In the genomic region with DNA sequence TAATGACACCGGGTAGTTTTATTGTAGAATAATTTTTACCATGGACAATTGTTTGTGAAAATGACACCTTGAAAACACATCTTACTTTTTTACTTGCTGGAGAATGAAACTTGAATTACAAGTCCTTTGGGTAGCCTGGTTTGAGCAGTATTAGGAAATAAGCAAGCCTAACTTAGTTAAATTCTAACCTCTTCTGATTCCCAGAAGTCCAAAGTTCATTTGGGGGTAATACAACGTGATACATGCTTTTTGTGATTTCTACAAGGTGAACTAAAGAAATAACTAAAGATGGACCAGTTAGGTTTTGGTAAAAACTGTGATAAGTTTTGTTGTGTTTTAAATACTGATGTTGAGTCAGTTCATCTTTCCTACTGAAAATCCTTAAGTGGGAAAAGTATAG, we compare ENCODE assay signal across 10 cellular contexts.
DNase-seq lines count a peak whose midpoint lies in the region; ATAC-seq, FAIRE-seq and TF ChIP-seq lines count a peak whose summit lies in the region.
"Had no signal": no experiment of that assay in that cellular context is flagged by ENCODE, and none has a peak within 500 bp of the region (broad histone marks: within the 10 kb centered on the region; RNA-seq: fewer than 3 reads in every experiment).

No MANE protein-coding gene starts in this region.

- ATAC-seq in right lobe of liver = peak; percentile 13 to 54 (median 37)
- no peak for ATAC-seq in GM19035 (IDR thresholded peaks at IDR 0.05; ENCODE audit: unreplicated experiment)

- H2AFZ ChIP-seq in astrocyte (ENCODE audit: low read depth, low read length) = peak overlapping the region; percentile 59
- no peak overlapping the region for H2AFZ ChIP-seq in H9 (ENCODE audit: low read length)

- 15% methylated on average over 2 of the region's 2 CpGs for WGBS in right lobe of liver (ENCODE audit: insufficient coverage, low coverage, low lambda C conversion rate, missing lambda C conversion rate)
- no CpG with 5 or more reads among the region's 2 CpGs for WGBS in H9 (ENCODE audit: extremely low coverage, insufficient read length, low lambda C conversion rate)

- no peaks in the 10 kb centered on the region for H3K79me1 ChIP-seq in H9 (ENCODE audit: insufficient read depth, low read depth, low read length, poor library complexity, severe bottlenecking)

- H3K27me3 Mint-ChIP-seq in activated CD4-positive, alpha-beta T cell treated with anti-CD3 and anti-CD28 coated beads, Interleukin-2, amount 10 ng/mL, durations not matched to agents 24 days and 14 days = peaks cover 18% of the 10 kb centered on the region
- H3K27me3 Mint-ChIP-seq in astrocyte (ENCODE audit: low read depth, unreplicated experiment) (no peaks in the 10 kb centered on the region), H9 (ENCODE audit: low read depth) (peaks cover 8% of the 10 kb centered on the region)

- H3K27me3 ChIP-seq in astrocyte (ENCODE audit: insufficient read depth, low read length) = no peaks in the 10 kb centered on the region
- H3K27me3 ChIP-seq in right lobe of liver = no peaks in the 10 kb centered on the region
- H3K27me3 ChIP-seq in subcutaneous abdominal adipose tissue (ENCODE audit: control insufficient read depth in 5 of 5, insufficient read depth in 4 of 5, low read length in 5 of 5) = no peaks in the 10 kb centered on the region
- no peaks in the 10 kb centered on the region for H3K27me3 ChIP-seq in H9 (ENCODE audit: insufficient read depth, low read length)

- peaks cover 5% of the 10 kb centered on the region for H3K36me3 ChIP-seq in astrocyte (ENCODE audit: insufficient read depth, low read length)
- H3K36me3 ChIP-seq in right lobe of liver = peaks cover 0 to 6% (median 2%) of the 10 kb centered on the region in 4 donors
- peaks cover 0 to 14% (median 8%) of the 10 kb centered on the region in 5 donors for H3K36me3 ChIP-seq in subcutaneous abdominal adipose tissue (ENCODE audit: control insufficient read depth in 5 of 5, insufficient read depth in 5 of 5, low read length in 5 of 5)

- no peak overlapping the region for H2BK12ac ChIP-seq in H9 (ENCODE audit: insufficient read length, low read depth, low read length)

- H2BK15ac ChIP-seq in H9 (ENCODE audit: low read depth, low read length) = no peak overlapping the region

- H3K27ac ChIP-seq in astrocyte (ENCODE audit: low read depth, low read length) (peak overlapping the region; percentile 81), right lobe of liver (peak overlapping the region; percentile 86 to 93 (median 90)), subcutaneous abdominal adipose tissue (ENCODE audit: low read depth, low read length) (peak overlapping the region; percentile 80), H9 (ENCODE audit: insufficient read length, low read depth, low read length) (no peak overlapping the region)

- peaks cover 5% of the 10 kb centered on the region for H3K23me2 ChIP-seq in H9 (ENCODE audit: insufficient read length, low read depth, low read length, poor library complexity, severe bottlenecking)

- no peaks in the 10 kb centered on the region for H3K9me3 ChIP-seq in astrocyte (ENCODE audit: insufficient read depth, low read depth, low read length)
- H3K9me3 ChIP-seq in right lobe of liver = no peaks in the 10 kb centered on the region
- no peaks in the 10 kb centered on the region for H3K9me3 ChIP-seq in subcutaneous abdominal adipose tissue (ENCODE audit: control insufficient read depth in 5 of 5, low read length in 5 of 5)
- no peaks in the 10 kb centered on the region for H3K9me3 ChIP-seq in H9 (ENCODE audit: control insufficient read depth, low read depth, low read length)

- H3K9ac ChIP-seq in astrocyte (ENCODE audit: low read length) = peak overlapping the region; percentile 86
- H3K9ac ChIP-seq in subcutaneous abdominal adipose tissue (ENCODE audit: low read length in 5 of 5) = peak overlapping the region; percentile 8 to 78 (median 60)
- no peak overlapping the region for H3K9ac ChIP-seq in H9 (ENCODE audit: extremely low read depth, insufficient read length, low read length)

- peaks cover 10% of the 10 kb centered on the region for H3K4me1 Mint-ChIP-seq in activated CD4-positive, alpha-beta T cell treated with anti-CD3 and anti-CD28 coated beads, Interleukin-2, amount 10 ng/mL, durations not matched to agents 24 days and 14 days
- H3K4me1 Mint-ChIP-seq in astrocyte (ENCODE audit: low read depth, unreplicated experiment) (peaks cover 29% of the 10 kb centered on the region), H9 (peaks cover 23 to 24% of the 10 kb centered on the region in 2 experiments)

- intact Hi-C loops in activated CD4-positive, alpha-beta T cell treated with anti-CD3 and anti-CD28 coated beads, Interleukin-2, amount 10 ng/mL, durations not matched to agents 24 days and 14 days (cut with micrococcal nuclease) = no loop called here
- intact Hi-C loops in right lobe of liver (cut with DNase I) = no loop called here

- TF ChIP-seq CTCF in astrocyte (IDR thresholded peaks at IDR 0.05; ENCODE audit: insufficient read depth, low read depth, low read length) = no peak
- no peak for TF ChIP-seq CTCF in right lobe of liver (IDR thresholded peaks at IDR 0.05)
- TF ChIP-seq CTCF in H9 (conservative IDR thresholded peaks at IDR 0.05) = no peak

- H3K14ac ChIP-seq in H9 (ENCODE audit: insufficient read depth, low read length) = no peak overlapping the region

- H2BK20ac ChIP-seq in H9 (ENCODE audit: low read depth, low read length, poor library complexity, severe bottlenecking) = no peak overlapping the region

- H3K4me2 ChIP-seq in astrocyte (ENCODE audit: low read length) (peak overlapping the region; percentile 88), H9 (ENCODE audit: insufficient read depth, insufficient read length, low read length) (no peak overlapping the region)

- no peak for DNase-seq in activated CD4-positive, alpha-beta T cell treated with anti-CD3 and anti-CD28 coated beads, Interleukin-2, amount 10 ng/mL, durations not matched to agents 24 days and 14 days
- no peak for DNase-seq in activated CD4-positive, alpha-beta T cell treated with anti-CD3 and anti-CD28 coated beads for 4 hours
- DNase-seq in astrocyte (ENCODE audit: low read depth) (no peak), right lobe of liver (no peak), H9 (no peak)
- DNase-seq in stimulated activated naive CD4-positive, alpha-beta T cell treated with Interleukin-2 at 50 U/mL for 16 hours (lab: John Stamatoyannopoulos, UW) = no peak
- DNase-seq: NCI-H187, T-helper 9 cell had no signal

- no peak overlapping the region for H2BK120ac ChIP-seq in H9 (ENCODE audit: low read depth, low read length, poor library complexity, severe bottlenecking)

- H4K91ac ChIP-seq in H9 (ENCODE audit: insufficient read length, low read depth, low read length) = no peak overlapping the region

- no peak for FAIRE-seq in astrocyte (lab: Jason Lieb, UNC)

- H4K20me1 ChIP-seq in astrocyte (ENCODE audit: insufficient read depth, low read length) (no peaks in the 10 kb centered on the region), H9 (ENCODE audit: control insufficient read depth, insufficient read depth, insufficient read length) (no peaks in the 10 kb centered on the region)

- H4K8ac ChIP-seq in H9 (replicated peaks; ENCODE audit: insufficient read length, low read depth, low read length) = no peak overlapping the region

- H3K27ac Mint-ChIP-seq in activated CD4-positive, alpha-beta T cell treated with anti-CD3 and anti-CD28 coated beads, Interleukin-2, amount 10 ng/mL, durations not matched to agents 24 days and 14 days = peak overlapping the region; percentile 78
- H3K27ac Mint-ChIP-seq in astrocyte (ENCODE audit: unreplicated experiment) = peak overlapping the region; percentile 97
- H3K27ac Mint-ChIP-seq in H9 = no peak overlapping the region

- H3K4me3 ChIP-seq in astrocyte (ENCODE audit: insufficient read depth, low read depth, low read length) (peak overlapping the region; percentile 64), right lobe of liver (peak overlapping the region; percentile 58 to 67 (median 67)), subcutaneous abdominal adipose tissue (ENCODE audit: low read depth in 1 of 5, low read length in 5 of 5) (peak overlapping the region in 4 of 5 donors; percentile 58 to 82 (median 69))

- no peaks in the 10 kb centered on the region for H3K9me3 Mint-ChIP-seq in activated CD4-positive, alpha-beta T cell treated with anti-CD3 and anti-CD28 coated beads, Interleukin-2, amount 10 ng/mL, durations not matched to agents 24 days and 14 days
- H3K9me3 Mint-ChIP-seq in astrocyte (ENCODE audit: unreplicated experiment) (no peaks in the 10 kb centered on the region), H9 (no peaks in the 10 kb centered on the region)

- H3K4me1 ChIP-seq in astrocyte (ENCODE audit: insufficient read depth, low read length) = peaks cover 11% of the 10 kb centered on the region
- H3K4me1 ChIP-seq in right lobe of liver = peaks cover 0 to 60% (median 24%) of the 10 kb centered on the region in 4 donors
- peaks cover 6 to 77% (median 53%) of the 10 kb centered on the region in 5 donors for H3K4me1 ChIP-seq in subcutaneous abdominal adipose tissue (ENCODE audit: control insufficient read depth in 5 of 5, insufficient read depth in 5 of 5, low read length in 5 of 5)
- H3K4me1 ChIP-seq in H9 (ENCODE audit: insufficient read depth, low read length) = 0 out of 2 replicates have a peak, but pooled peaks cover 2% of the 10 kb centered on the region

- H3K18ac ChIP-seq in H9 (ENCODE audit: insufficient read length, low read depth, low read length) = no peak overlapping the region

- no peak overlapping the region for H3K4ac ChIP-seq in H9 (ENCODE audit: low read depth, low read length)

- H3K56ac ChIP-seq in H9 (ENCODE audit: insufficient read length, low read depth, low read length) = no peak overlapping the region

- peaks cover 3% of the 10 kb centered on the region for H3K36me3 Mint-ChIP-seq in activated CD4-positive, alpha-beta T cell treated with anti-CD3 and anti-CD28 coated beads, Interleukin-2, amount 10 ng/mL, durations not matched to agents 24 days and 14 days (ENCODE audit: low read depth)
- H3K36me3 Mint-ChIP-seq in astrocyte (ENCODE audit: low read depth, unreplicated experiment) = peaks cover 7% of the 10 kb centered on the region
- peaks cover 5 to 6% (median 5%) of the 10 kb centered on the region in 3 experiments for H3K36me3 Mint-ChIP-seq in H9 (ENCODE audit: insufficient read depth in 1 of 3, low read depth in 3 of 3)

- no peak overlapping the region for H3T11ph ChIP-seq in H9 (ENCODE audit: low read length)

- no peak for TF ChIP-seq POLR2A in right lobe of liver (IDR thresholded peaks at IDR 0.05)

- H3K23ac ChIP-seq in H9 (ENCODE audit: insufficient read length, low read depth, low read length) = no peak overlapping the region

- H4K5ac ChIP-seq in H9 (ENCODE audit: insufficient read length, low read depth, low read length) = no peak overlapping the region

- H3K79me2 ChIP-seq in astrocyte (ENCODE audit: insufficient read depth, low read length) (peaks cover 49% of the 10 kb centered on the region), H9 (ENCODE audit: insufficient read depth, low read length) (no peaks in the 10 kb centered on the region)

- no peak overlapping the region for H2AK5ac ChIP-seq in H9 (ENCODE audit: insufficient read length, low read length)

- H3K4me3 Mint-ChIP-seq in activated CD4-positive, alpha-beta T cell treated with anti-CD3 and anti-CD28 coated beads, Interleukin-2, amount 10 ng/mL, durations not matched to agents 24 days and 14 days = peak overlapping the region; percentile 87
- H3K4me3 Mint-ChIP-seq in astrocyte (ENCODE audit: unreplicated experiment) = peak overlapping the region; percentile 88
- H3K4me3 Mint-ChIP-seq in H9 = no peak overlapping the region

- no peak overlapping the region for H2BK5ac ChIP-seq in H9 (ENCODE audit: insufficient read length, low read length)

Comparison
In these comparisons a context has a peak if more than half of its experiments do, and no peak if none do; other contexts are left out.
1. H3K27ac Mint-ChIP-seq: peak in activated CD4-positive, alpha-beta T cell treated with anti-CD3 and anti-CD28 coated beads, Interleukin-2, amount 10 ng/mL, durations not matched to agents 24 days and 14 days (single experiment) and astrocyte (single experiment); none in H9 (0 of 3).
2. H3K4me3 Mint-ChIP-seq: peak in activated CD4-positive, alpha-beta T cell treated with anti-CD3 and anti-CD28 coated beads, Interleukin-2, amount 10 ng/mL, durations not matched to agents 24 days and 14 days (single experiment) and astrocyte (single experiment); none in H9 (0 of 2).
3. Peak in every context shown above with its lines, with median percentiles within 50 percentile points of each other: H3K4me3 ChIP-seq.